ENCODE assay signal across 1 cellular context in the genomic region with DNA sequence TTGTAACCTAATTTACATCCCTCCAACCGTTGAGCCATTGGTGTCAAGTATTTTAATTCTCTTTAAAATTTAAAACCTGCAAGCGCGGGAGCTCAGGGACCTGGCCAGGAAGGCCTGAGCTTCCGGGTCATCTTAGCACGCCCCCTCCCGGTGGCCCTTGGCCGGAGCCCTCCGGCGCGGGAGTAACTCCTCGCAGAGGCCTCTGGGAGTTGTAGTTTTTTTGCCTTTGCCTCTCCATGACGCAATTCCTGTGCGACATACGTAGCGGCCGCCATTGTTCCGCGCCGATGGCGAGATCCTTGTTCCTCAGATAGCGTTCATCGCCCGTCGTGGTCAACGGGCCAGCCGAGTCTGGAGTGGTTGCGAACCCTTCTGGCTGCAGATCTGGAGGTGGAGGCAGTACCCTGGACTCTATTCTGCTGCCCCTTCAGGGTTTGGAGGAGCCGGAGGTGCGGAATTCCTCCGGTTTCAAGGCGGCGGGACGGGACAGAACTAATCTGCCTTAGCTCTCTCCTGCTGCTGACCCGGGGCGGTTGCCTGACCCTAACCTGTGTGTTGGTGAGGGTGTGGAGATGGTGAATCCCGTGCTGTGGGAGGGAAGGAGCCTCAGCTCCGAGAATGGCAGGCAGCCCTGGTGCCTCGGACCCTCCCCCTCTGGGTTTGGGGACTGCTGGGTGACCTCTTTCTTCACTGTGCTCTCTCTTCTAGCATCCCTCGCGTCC.
A peak's percentile ranks its signal among the peaks of the same experiment; 100 is the strongest.
TF ChIP-seq lines count a peak whose summit lies in the region.

A gene (plus strand): TSS at position 258 of the 722 bp plus-strand sequence. CDS start 503 bp downstream, outside the sequence.

TF ChIP-seq in GM12878, 131 proteins besides CTCF, POLR2A, EP300 and RAD21 (continued from another document and continues in another):
- TF ChIP-seq, protein P1, sequence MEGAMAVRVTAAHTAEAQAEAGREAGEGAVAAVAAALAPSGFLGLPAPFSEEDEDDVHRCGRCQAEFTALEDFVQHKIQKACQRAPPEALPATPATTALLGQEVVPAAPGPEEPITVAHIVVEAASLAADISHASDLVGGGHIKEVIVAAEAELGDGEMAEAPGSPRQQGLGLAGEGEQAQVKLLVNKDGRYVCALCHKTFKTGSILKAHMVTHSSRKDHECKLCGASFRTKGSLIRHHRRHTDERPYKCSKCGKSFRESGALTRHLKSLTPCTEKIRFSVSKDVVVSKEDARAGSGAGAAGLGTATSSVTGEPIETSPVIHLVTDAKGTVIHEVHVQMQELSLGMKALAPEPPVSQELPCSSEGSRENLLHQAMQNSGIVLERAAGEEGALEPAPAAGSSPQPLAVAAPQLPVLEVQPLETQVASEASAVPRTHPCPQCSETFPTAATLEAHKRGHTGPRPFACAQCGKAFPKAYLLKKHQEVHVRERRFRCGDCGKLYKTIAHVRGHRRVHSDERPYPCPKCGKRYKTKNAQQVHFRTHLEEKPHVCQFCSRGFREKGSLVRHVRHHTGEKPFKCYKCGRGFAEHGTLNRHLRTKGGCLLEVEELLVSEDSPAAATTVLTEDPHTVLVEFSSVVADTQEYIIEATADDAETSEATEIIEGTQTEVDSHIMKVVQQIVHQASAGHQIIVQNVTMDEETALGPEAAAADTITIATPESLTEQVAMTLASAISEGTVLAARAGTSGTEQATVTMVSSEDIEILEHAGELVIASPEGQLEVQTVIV (IDR thresholded peaks at IDR 0.05; ENCODE audit: borderline replicate concordance, partially characterized antibody), result no peak
- TF ChIP-seq PAX8 (IDR thresholded peaks at IDR 0.05) (no peak), ZNF207 (IDR thresholded peaks at IDR 0.05; ENCODE audit: borderline replicate concordance) (peak; percentile 46; the same call in 1 of the 2 replicates), TBL1XR1 (IDR thresholded peaks at IDR 0.05; ENCODE audit: low read depth, low read length) (peak; percentile 41; the same call in 1 of the 2 replicates), POLR2AphosphoS5 (IDR thresholded peaks at IDR 0.05; ENCODE audit: low read length) (peak; percentile 89), LARP7 (IDR thresholded peaks at IDR 0.05) (peak; percentile 60; the same call in 1 of the 2 replicates), GATAD2B (conservative IDR thresholded peaks at IDR 0.05; ENCODE audit: low read depth) (no peak), MYC (IDR thresholded peaks at IDR 0.05; ENCODE audit: insufficient read depth, insufficient read length, insufficient replicate concordance, low read length, severe bottlenecking) (no peak), HDGF (IDR thresholded peaks at IDR 0.05) (no peak), SIN3A (IDR thresholded peaks at IDR 0.05; ENCODE audit: low read depth, low read length) (peak; percentile 82; the same call in 1 of the 2 replicates), IRF4 (IDR thresholded peaks at IDR 0.05; ENCODE audit: low read depth, low read length) (0 out of 2 replicates have a peak, but pooled peaks have one; percentile 10), RFX5 (IDR thresholded peaks at IDR 0.05; ENCODE audit: low read depth, low read length) (no peak), MEF2A (IDR thresholded peaks at IDR 0.05; ENCODE audit: insufficient read depth, low read depth, low read length) (0 out of 2 replicates have a peak, but pooled peaks have one; percentile 29), KLF5 (IDR thresholded peaks at IDR 0.05; ENCODE audit: partially characterized antibody) (peak; percentile 69), CEBPB (IDR thresholded peaks at IDR 0.05; ENCODE audit: borderline replicate concordance in 1 of 2, low read depth in 2 of 2, low read length in 2 of 2) (no peak), HDAC6 (IDR thresholded peaks at IDR 0.05; ENCODE audit: unreplicated experiment) (no peak), TAF1 (IDR thresholded peaks at IDR 0.05; ENCODE audit: borderline replicate concordance, low read depth, low read length) (peak; percentile 47; the same call in 1 of the 2 replicates), WRNIP1 (IDR thresholded peaks at IDR 0.05; ENCODE audit: borderline replicate concordance, low read depth, low read length) (peak; percentile 81), JUNB (IDR thresholded peaks at IDR 0.05) (no peak), ZNF24 (IDR thresholded peaks at IDR 0.05) (no peak), FOS (IDR thresholded peaks at IDR 0.05; ENCODE audit: borderline replicate concordance, extremely low read depth, insufficient read length) (no peak), ZNF384 (IDR thresholded peaks at IDR 0.05; ENCODE audit: borderline replicate concordance, low read depth, low read length) (no peak), RELA (IDR thresholded peaks at IDR 0.05; ENCODE audit: borderline replicate concordance, partially characterized antibody) (peak; percentile 43), CREB1 (IDR thresholded peaks at IDR 0.05; ENCODE audit: low read depth) (peak; percentile 99), GABPA (IDR thresholded peaks at IDR 0.05; ENCODE audit: low read depth) (peak; percentile 92), SP1 (IDR thresholded peaks at IDR 0.05; ENCODE audit: low read depth, low read length) (peak; percentile 68), HCFC1 (IDR thresholded peaks at IDR 0.05; ENCODE audit: low read length) (peak; percentile 98), EGR1 (IDR thresholded peaks at IDR 0.05; ENCODE audit: borderline replicate concordance in 1 of 2, low read depth in 2 of 2, low read length in 2 of 2) (peak in 1 of 2 experiments; percentile 23; a peak in 1 of 3 replicates), SIX5 (IDR thresholded peaks at IDR 0.05; ENCODE audit: low read depth, low read length, severe bottlenecking) (peak; percentile 95), DPF2 (IDR thresholded peaks at IDR 0.05) (0 out of 2 replicates have a peak, but pooled peaks have one; percentile 21), RUNX3 (IDR thresholded peaks at IDR 0.05; ENCODE audit: low read length) (peak; percentile 58; the same call in 1 of the 2 replicates)
- TF ChIP-seq, protein P2, sequence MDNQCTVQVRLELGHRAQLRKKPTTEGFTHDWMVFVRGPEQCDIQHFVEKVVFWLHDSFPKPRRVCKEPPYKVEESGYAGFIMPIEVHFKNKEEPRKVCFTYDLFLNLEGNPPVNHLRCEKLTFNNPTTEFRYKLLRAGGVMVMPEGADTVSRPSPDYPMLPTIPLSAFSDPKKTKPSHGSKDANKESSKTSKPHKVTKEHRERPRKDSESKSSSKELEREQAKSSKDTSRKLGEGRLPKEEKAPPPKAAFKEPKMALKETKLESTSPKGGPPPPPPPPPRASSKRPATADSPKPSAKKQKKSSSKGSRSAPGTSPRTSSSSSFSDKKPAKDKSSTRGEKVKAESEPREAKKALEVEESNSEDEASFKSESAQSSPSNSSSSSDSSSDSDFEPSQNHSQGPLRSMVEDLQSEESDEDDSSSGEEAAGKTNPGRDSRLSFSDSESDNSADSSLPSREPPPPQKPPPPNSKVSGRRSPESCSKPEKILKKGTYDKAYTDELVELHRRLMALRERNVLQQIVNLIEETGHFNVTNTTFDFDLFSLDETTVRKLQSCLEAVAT (IDR thresholded peaks at IDR 0.05), result peak; percentile 30; the same call in 1 of the 2 replicates
- TF ChIP-seq, protein P3, sequence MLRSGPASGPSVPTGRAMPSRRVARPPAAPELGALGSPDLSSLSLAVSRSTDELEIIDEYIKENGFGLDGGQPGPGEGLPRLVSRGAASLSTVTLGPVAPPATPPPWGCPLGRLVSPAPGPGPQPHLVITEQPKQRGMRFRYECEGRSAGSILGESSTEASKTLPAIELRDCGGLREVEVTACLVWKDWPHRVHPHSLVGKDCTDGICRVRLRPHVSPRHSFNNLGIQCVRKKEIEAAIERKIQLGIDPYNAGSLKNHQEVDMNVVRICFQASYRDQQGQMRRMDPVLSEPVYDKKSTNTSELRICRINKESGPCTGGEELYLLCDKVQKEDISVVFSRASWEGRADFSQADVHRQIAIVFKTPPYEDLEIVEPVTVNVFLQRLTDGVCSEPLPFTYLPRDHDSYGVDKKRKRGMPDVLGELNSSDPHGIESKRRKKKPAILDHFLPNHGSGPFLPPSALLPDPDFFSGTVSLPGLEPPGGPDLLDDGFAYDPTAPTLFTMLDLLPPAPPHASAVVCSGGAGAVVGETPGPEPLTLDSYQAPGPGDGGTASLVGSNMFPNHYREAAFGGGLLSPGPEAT (IDR thresholded peaks at IDR 0.05; ENCODE audit: low read depth), result peak; percentile 80
- TF ChIP-seq, protein P4, sequence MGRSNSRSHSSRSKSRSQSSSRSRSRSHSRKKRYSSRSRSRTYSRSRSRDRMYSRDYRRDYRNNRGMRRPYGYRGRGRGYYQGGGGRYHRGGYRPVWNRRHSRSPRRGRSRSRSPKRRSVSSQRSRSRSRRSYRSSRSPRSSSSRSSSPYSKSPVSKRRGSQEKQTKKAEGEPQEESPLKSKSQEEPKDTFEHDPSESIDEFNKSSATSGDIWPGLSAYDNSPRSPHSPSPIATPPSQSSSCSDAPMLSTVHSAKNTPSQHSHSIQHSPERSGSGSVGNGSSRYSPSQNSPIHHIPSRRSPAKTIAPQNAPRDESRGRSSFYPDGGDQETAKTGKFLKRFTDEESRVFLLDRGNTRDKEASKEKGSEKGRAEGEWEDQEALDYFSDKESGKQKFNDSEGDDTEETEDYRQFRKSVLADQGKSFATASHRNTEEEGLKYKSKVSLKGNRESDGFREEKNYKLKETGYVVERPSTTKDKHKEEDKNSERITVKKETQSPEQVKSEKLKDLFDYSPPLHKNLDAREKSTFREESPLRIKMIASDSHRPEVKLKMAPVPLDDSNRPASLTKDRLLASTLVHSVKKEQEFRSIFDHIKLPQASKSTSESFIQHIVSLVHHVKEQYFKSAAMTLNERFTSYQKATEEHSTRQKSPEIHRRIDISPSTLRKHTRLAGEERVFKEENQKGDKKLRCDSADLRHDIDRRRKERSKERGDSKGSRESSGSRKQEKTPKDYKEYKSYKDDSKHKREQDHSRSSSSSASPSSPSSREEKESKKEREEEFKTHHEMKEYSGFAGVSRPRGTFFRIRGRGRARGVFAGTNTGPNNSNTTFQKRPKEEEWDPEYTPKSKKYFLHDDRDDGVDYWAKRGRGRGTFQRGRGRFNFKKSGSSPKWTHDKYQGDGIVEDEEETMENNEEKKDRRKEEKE (IDR thresholded peaks at IDR 0.05), result no peak
- TF ChIP-seq, protein P5, sequence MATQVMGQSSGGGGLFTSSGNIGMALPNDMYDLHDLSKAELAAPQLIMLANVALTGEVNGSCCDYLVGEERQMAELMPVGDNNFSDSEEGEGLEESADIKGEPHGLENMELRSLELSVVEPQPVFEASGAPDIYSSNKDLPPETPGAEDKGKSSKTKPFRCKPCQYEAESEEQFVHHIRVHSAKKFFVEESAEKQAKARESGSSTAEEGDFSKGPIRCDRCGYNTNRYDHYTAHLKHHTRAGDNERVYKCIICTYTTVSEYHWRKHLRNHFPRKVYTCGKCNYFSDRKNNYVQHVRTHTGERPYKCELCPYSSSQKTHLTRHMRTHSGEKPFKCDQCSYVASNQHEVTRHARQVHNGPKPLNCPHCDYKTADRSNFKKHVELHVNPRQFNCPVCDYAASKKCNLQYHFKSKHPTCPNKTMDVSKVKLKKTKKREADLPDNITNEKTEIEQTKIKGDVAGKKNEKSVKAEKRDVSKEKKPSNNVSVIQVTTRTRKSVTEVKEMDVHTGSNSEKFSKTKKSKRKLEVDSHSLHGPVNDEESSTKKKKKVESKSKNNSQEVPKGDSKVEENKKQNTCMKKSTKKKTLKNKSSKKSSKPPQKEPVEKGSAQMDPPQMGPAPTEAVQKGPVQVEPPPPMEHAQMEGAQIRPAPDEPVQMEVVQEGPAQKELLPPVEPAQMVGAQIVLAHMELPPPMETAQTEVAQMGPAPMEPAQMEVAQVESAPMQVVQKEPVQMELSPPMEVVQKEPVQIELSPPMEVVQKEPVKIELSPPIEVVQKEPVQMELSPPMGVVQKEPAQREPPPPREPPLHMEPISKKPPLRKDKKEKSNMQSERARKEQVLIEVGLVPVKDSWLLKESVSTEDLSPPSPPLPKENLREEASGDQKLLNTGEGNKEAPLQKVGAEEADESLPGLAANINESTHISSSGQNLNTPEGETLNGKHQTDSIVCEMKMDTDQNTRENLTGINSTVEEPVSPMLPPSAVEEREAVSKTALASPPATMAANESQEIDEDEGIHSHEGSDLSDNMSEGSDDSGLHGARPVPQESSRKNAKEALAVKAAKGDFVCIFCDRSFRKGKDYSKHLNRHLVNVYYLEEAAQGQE (IDR thresholded peaks at IDR 0.05; ENCODE audit: low read depth, low read length), result no peak
- TF ChIP-seq, protein P6, sequence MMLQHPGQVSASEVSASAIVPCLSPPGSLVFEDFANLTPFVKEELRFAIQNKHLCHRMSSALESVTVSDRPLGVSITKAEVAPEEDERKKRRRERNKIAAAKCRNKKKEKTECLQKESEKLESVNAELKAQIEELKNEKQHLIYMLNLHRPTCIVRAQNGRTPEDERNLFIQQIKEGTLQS (IDR thresholded peaks at IDR 0.05; ENCODE audit: borderline replicate concordance, extremely low read depth, low read depth, low read length), result peak; percentile 94
- TF ChIP-seq, protein P7, sequence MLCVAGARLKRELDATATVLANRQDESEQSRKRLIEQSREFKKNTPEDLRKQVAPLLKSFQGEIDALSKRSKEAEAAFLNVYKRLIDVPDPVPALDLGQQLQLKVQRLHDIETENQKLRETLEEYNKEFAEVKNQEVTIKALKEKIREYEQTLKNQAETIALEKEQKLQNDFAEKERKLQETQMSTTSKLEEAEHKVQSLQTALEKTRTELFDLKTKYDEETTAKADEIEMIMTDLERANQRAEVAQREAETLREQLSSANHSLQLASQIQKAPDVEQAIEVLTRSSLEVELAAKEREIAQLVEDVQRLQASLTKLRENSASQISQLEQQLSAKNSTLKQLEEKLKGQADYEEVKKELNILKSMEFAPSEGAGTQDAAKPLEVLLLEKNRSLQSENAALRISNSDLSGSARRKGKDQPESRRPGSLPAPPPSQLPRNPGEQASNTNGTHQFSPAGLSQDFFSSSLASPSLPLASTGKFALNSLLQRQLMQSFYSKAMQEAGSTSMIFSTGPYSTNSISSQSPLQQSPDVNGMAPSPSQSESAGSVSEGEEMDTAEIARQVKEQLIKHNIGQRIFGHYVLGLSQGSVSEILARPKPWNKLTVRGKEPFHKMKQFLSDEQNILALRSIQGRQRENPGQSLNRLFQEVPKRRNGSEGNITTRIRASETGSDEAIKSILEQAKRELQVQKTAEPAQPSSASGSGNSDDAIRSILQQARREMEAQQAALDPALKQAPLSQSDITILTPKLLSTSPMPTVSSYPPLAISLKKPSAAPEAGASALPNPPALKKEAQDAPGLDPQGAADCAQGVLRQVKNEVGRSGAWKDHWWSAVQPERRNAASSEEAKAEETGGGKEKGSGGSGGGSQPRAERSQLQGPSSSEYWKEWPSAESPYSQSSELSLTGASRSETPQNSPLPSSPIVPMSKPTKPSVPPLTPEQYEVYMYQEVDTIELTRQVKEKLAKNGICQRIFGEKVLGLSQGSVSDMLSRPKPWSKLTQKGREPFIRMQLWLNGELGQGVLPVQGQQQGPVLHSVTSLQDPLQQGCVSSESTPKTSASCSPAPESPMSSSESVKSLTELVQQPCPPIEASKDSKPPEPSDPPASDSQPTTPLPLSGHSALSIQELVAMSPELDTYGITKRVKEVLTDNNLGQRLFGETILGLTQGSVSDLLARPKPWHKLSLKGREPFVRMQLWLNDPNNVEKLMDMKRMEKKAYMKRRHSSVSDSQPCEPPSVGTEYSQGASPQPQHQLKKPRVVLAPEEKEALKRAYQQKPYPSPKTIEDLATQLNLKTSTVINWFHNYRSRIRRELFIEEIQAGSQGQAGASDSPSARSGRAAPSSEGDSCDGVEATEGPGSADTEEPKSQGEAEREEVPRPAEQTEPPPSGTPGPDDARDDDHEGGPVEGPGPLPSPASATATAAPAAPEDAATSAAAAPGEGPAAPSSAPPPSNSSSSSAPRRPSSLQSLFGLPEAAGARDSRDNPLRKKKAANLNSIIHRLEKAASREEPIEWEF (IDR thresholded peaks at IDR 0.05; ENCODE audit: insufficient replicate concordance, low read depth, low read length), result no peak
